ENCODE assay signal across 8 cellular contexts in genomic region chr17:7308625-7309433, GRCh38. TPM values are rescaled to one million over a fixed set of nuclear protein-coding genes. Genes with fewer than 3 reads are reported as not detected.
DNase-seq lines count a peak whose midpoint lies in the region; ATAC-seq lines count a peak whose summit lies in the region.

No MANE protein-coding gene starts in this region.

- ATAC-seq in left colon (peak; percentile 50), HG02870 (IDR thresholded peaks at IDR 0.05; ENCODE audit: unreplicated experiment) (no peak)

- intact Hi-C loops in left colon (cut with DNase I, micrococcal nuclease): no loop called here

- DNase-seq in AG20443 (ENCODE audit: low spot score) (peak; percentile 79), GOT3 (lab: John Stamatoyannopoulos, UW) (peak; percentile 36), NCI-H446 (lab: John Stamatoyannopoulos, UW) (peak; percentile 42 to 70), left colon (peak; percentile 81 to 89)
- DNase-seq in activated CD4-positive, alpha-beta T cell treated with anti-CD3 and anti-CD28 coated beads for 4 hours: peak; percentile 88 to 91
- DNase-seq in stimulated activated CD4-positive, alpha-beta T cell treated with anti-CD3 and anti-CD28 coated beads, Interleukin-1b, Interleukin-23, amount 100 ng/mL, for 48 hours: peak; percentile 86

- H3K27ac ChIP-seq in cingulate gyrus (ENCODE audit: low read depth, low read length): peak overlapping the region; percentile 97

RNA-seq across cellular contexts. Expression of gene EIF5A, which starts 1.4 kb away (rescaled TPM):
- 100 to 1,000 TPM; 330 to 413 TPM for total RNA-seq in left colon

RNA-seq across cellular contexts. Expression of gene GPS2, which starts 6.3 kb away (rescaled TPM):
- 10 to 100 TPM; 71.2 to 72.4 TPM for total RNA-seq in left colon

RNA-seq across cellular contexts. Expression of gene YBX2, which starts 14.4 kb away (rescaled TPM):
- 10 to 100 TPM; 19.7 to 23.6 TPM for total RNA-seq in left colon

RNA-seq across cellular contexts. Expression of gene NEURL4, which starts 20.3 kb away (rescaled TPM):
- 10 to 100 TPM; 32.7 to 44.5 TPM for total RNA-seq in left colon

RNA-seq across cellular contexts. Expression of gene SLC2A4, which starts 27.3 kb away (rescaled TPM):
- 1 to 10 TPM; 1.4 to 9.7 TPM for total RNA-seq in left colon

Comparison
In these comparisons a context has a peak if more than half of its experiments do, and no peak if none do; other contexts are left out.
1. DNase-seq: peak in every context shown above with its lines; median percentile 90 in activated CD4-positive, alpha-beta T cell treated with anti-CD3 and anti-CD28 coated beads for 4 hours; 86 in stimulated activated CD4-positive, alpha-beta T cell treated with anti-CD3 and anti-CD28 coated beads, Interleukin-1b, Interleukin-23, amount 100 ng/mL, for 48 hours; 85 in left colon; 79 in AG20443; 56 in NCI-H446; 36 in GOT3.